Comparison of ENCODE assay signal across 1 cellular context in genomic region chr13:36420437-36420891, GRCh38.
TF ChIP-seq lines count a peak whose summit lies in the region.

No MANE protein-coding gene starts in this region.

TF ChIP-seq in H1, 55 proteins besides CTCF, POLR2A, EP300 and RAD21 (continued from another document):
- TF ChIP-seq CTBP2 (IDR thresholded peaks at IDR 0.05; ENCODE audit: borderline replicate concordance, insufficient read depth, insufficient read length, low read length) (no peak), BRCA1 (IDR thresholded peaks at IDR 0.05; ENCODE audit: low read depth, low read length) (no peak), PHF8 (conservative IDR thresholded peaks at IDR 0.05; ENCODE audit: low read depth, low read length) (no peak), YY1 (IDR thresholded peaks at IDR 0.05; ENCODE audit: low read depth, low read length) (no peak), BACH1 (IDR thresholded peaks at IDR 0.05; ENCODE audit: low read length) (no peak), SIX5 (IDR thresholded peaks at IDR 0.05; ENCODE audit: low read depth, low read length) (no peak), GTF2F1 (IDR thresholded peaks at IDR 0.05; ENCODE audit: borderline replicate concordance, low read depth, low read length) (no peak), JUND (IDR thresholded peaks at IDR 0.05; ENCODE audit: low read length) (0 out of 2 replicates have a peak, but pooled peaks have one; percentile 13), TEAD4 (IDR thresholded peaks at IDR 0.05; ENCODE audit: low read depth, low read length) (peak; percentile 37; the same call in 1 of the 2 replicates), SP1 (IDR thresholded peaks at IDR 0.05; ENCODE audit: low read depth, low read length) (no peak), TAF1 (IDR thresholded peaks at IDR 0.05; ENCODE audit: low read depth, low read length) (no peak), SIN3A (conservative IDR thresholded peaks at IDR 0.05 in 1 of 2, IDR thresholded peaks at IDR 0.05 in 1 of 2; ENCODE audit: low read depth in 1 of 2, low read length in 2 of 2) (no peak), EZH2 (IDR thresholded peaks at IDR 0.05; ENCODE audit: low read depth, low read length, severe bottlenecking) (no peak), HDAC6 (IDR thresholded peaks at IDR 0.05; ENCODE audit: low read depth, low read length) (no peak), HDAC2 (IDR thresholded peaks at IDR 0.05; ENCODE audit: borderline replicate concordance in 1 of 2, low read depth in 2 of 2, low read length in 2 of 2) (no peak), CREB1 (IDR thresholded peaks at IDR 0.05) (no peak)
